8 cellular contexts compared by ENCODE assay signal in genomic region chr19:14555918-14556661, GRCh38. TPM values are rescaled to one million over a fixed set of nuclear protein-coding genes. Genes with fewer than 3 reads are reported as not detected.
A peak's percentile ranks its signal among the peaks of the same experiment; 100 is the strongest.
DNase-seq lines count a peak whose midpoint lies in the region; ATAC-seq and TF ChIP-seq lines count a peak whose summit lies in the region.

No MANE protein-coding gene starts in this region.

- no peaks in the 10 kb centered on the region for H3K27me3 ChIP-seq in SK-N-SH (ENCODE audit: insufficient read depth)
- H3K27me3 ChIP-seq in esophagus (ENCODE audit: control insufficient read depth in 1 of 2, insufficient read depth in 2 of 2, low read length in 2 of 2), result no peaks in the 10 kb centered on the region

- H3K27ac ChIP-seq in SK-N-SH (ENCODE audit: low read depth in 2 of 2, low read length in 1 of 2), result no peak overlapping the region
- H3K27ac ChIP-seq in esophagus (ENCODE audit: low read depth in 2 of 2, low read length in 1 of 2), result peak overlapping the region; percentile 81 to 89

- peak; percentile 30 for DNase-seq in activated T-cell treated with anti-CD3 and anti-CD28 coated beads for 48 hours (ENCODE audit: low read depth)
- DNase-seq in activated T-cell treated with anti-CD3 and anti-CD28 coated beads, Interleukin-2, amount 50 U/mL, for 1 hour, result no peak
- no peak for DNase-seq in SK-N-SH
- no peak for DNase-seq in stimulated activated naive B cell treated with anti-CD40 and anti-IgM and Interleukin-4, amounts not matched to agents 10 μg/mL and 1 μg/mL and 100 μg/mL, for 72 hours
- no peak for DNase-seq in COLO668 (lab: John Stamatoyannopoulos, UW; ENCODE audit: unreplicated experiment)
- no peak for DNase-seq in NCI-H1930 (lab: John Stamatoyannopoulos, UW)

- H3K27ac Mint-ChIP-seq in stimulated activated naive B cell treated with anti-CD40 and anti-IgM and Interleukin-4, amounts not matched to agents 10 μg/mL and 1 μg/mL and 100 μg/mL, for 72 hours, result no peak overlapping the region

- H3K9me3 ChIP-seq in SK-N-SH (no peaks in the 10 kb centered on the region), esophagus (ENCODE audit: control insufficient read depth in 2 of 2, insufficient read depth in 1 of 2, low read depth in 1 of 2, low read length in 1 of 2) (no peaks in the 10 kb centered on the region)

- no peaks in the 10 kb centered on the region for H3K9me2 ChIP-seq in SK-N-SH

- no peaks in the 10 kb centered on the region for H3K9me3 Mint-ChIP-seq in stimulated activated naive B cell treated with anti-CD40 and anti-IgM and Interleukin-4, amounts not matched to agents 10 μg/mL and 1 μg/mL and 100 μg/mL, for 72 hours

- POLR2A ChIA-PET in SK-N-SH (lab: Yijun Ruan, JAX), result interaction anchor here (1.2 kb wide), 2 partner anchors 37 to 38 kb away, joined by 3 to 4 read pairs; partner anchors contain the start of gene DNAJB1

- no peaks in the 10 kb centered on the region for H3F3A ChIP-seq in SK-N-SH (replicated peaks; ENCODE audit: insufficient read depth)

- H3K36me3 ChIP-seq in SK-N-SH (replicated peaks in 1 of 2; ENCODE audit: control insufficient read depth in 1 of 2, insufficient read depth in 2 of 2, low read length in 1 of 2) (no peaks in the 10 kb centered on the region), esophagus (ENCODE audit: control insufficient read depth in 2 of 2, insufficient read depth in 2 of 2, low read length in 1 of 2) (peaks cover 0 to 10% of the 10 kb centered on the region in 2 donors)

- H3K36me3 Mint-ChIP-seq in stimulated activated naive B cell treated with anti-CD40 and anti-IgM and Interleukin-4, amounts not matched to agents 10 μg/mL and 1 μg/mL and 100 μg/mL, for 72 hours, result peaks cover 5 to 16% of the 10 kb centered on the region in 2 donors

- no peaks in the 10 kb centered on the region for H3K27me3 Mint-ChIP-seq in stimulated activated naive B cell treated with anti-CD40 and anti-IgM and Interleukin-4, amounts not matched to agents 10 μg/mL and 1 μg/mL and 100 μg/mL, for 72 hours

- H3K4me1 Mint-ChIP-seq in stimulated activated naive B cell treated with anti-CD40 and anti-IgM and Interleukin-4, amounts not matched to agents 10 μg/mL and 1 μg/mL and 100 μg/mL, for 72 hours, result peaks cover 30 to 62% of the 10 kb centered on the region in 2 donors

- H3K79me2 ChIP-seq in SK-N-SH (ENCODE audit: insufficient read depth), result peaks cover 15% of the 10 kb centered on the region

- CTCF ChIA-PET in SK-N-SH (lab: Yijun Ruan, JAX), result interaction anchor here (0.7 to 4.0 kb wide), 16 partner anchors 9 to 160 kb away, joined by 3 to 60 read pairs (median 6); partner anchors contain the start of genes DNAJB1, NDUFB7, TECR and ZNF333

- TF ChIP-seq EP300 in SK-N-SH (IDR thresholded peaks at IDR 0.05; ENCODE audit: borderline replicate concordance in 1 of 2, low read depth in 1 of 2, low read length in 1 of 2), result no peak

- H2AFZ ChIP-seq in SK-N-SH (ENCODE audit: low read depth), result no peak overlapping the region

- peak overlapping the region in 1 of 2 donors; percentile 61 for H3K4me3 Mint-ChIP-seq in stimulated activated naive B cell treated with anti-CD40 and anti-IgM and Interleukin-4, amounts not matched to agents 10 μg/mL and 1 μg/mL and 100 μg/mL, for 72 hours

- H3K4me2 ChIP-seq in SK-N-SH, result peak overlapping the region; percentile 48; the same call in 1 of the 2 replicates

- H3K4me3 ChIP-seq in SK-N-SH (ENCODE audit: low read depth in 2 of 2, low read length in 1 of 2) (peak overlapping the region in 1 of 2 experiments; percentile 42; a peak in 1 of 4 replicates), esophagus (ENCODE audit: low read depth in 1 of 2, low read length in 2 of 2) (no peak overlapping the region)

- no peak overlapping the region for H3K9ac ChIP-seq in SK-N-SH

- TF ChIP-seq CTCF in SK-N-SH (IDR thresholded peaks at IDR 0.05), result no peak

- H4K20me1 ChIP-seq in SK-N-SH (ENCODE audit: insufficient read depth), result no peaks in the 10 kb centered on the region; the same call in 1 of the 2 replicates

- H3K4me1 ChIP-seq in SK-N-SH (ENCODE audit: control insufficient read depth in 1 of 2, insufficient read depth in 2 of 2, low read depth in 1 of 2, low read length in 1 of 2) (peaks cover 0 to 17% of the 10 kb centered on the region in 2 experiments; a peak in 1 of 4 replicates), esophagus (ENCODE audit: control insufficient read depth in 2 of 2, insufficient read depth in 2 of 2, low read length in 1 of 2) (peaks cover 11 to 53% of the 10 kb centered on the region in 2 donors)

- WGBS in SK-N-SH (ENCODE audit: low lambda C conversion rate), result 89% methylated on average over 12 of the region's 12 CpGs
- WGBS in esophagus, 2 donors, result 62 to 73% methylated on average over 12 of the region's 12 CpGs

- no peak for TF ChIP-seq RAD21 in SK-N-SH (IDR thresholded peaks at IDR 0.05; ENCODE audit: low read length)

- peak; percentile 8 to 17 for ATAC-seq in stimulated activated naive B cell treated with anti-CD40 and anti-IgM and Interleukin-4, amounts not matched to agents 10 μg/mL and 1 μg/mL and 100 μg/mL, for 72 hours (replicated peaks)
- no peak for ATAC-seq in HG02840 (IDR thresholded peaks at IDR 0.05; ENCODE audit: low FRiP score, unreplicated experiment)

TF ChIP-seq in SK-N-SH, 30 proteins besides CTCF, POLR2A, EP300 and RAD21:
- no peak for TF ChIP-seq SMC3 (IDR thresholded peaks at IDR 0.05; ENCODE audit: low read depth, low read length)
- no peak for TF ChIP-seq RCOR1 (IDR thresholded peaks at IDR 0.05; ENCODE audit: low read length)
- TF ChIP-seq NRF1 (IDR thresholded peaks at IDR 0.05; ENCODE audit: low read depth, low read length), result no peak
- TF ChIP-seq FOXM1 (IDR thresholded peaks at IDR 0.05; ENCODE audit: low read depth), result no peak
- TF ChIP-seq, protein P1, sequence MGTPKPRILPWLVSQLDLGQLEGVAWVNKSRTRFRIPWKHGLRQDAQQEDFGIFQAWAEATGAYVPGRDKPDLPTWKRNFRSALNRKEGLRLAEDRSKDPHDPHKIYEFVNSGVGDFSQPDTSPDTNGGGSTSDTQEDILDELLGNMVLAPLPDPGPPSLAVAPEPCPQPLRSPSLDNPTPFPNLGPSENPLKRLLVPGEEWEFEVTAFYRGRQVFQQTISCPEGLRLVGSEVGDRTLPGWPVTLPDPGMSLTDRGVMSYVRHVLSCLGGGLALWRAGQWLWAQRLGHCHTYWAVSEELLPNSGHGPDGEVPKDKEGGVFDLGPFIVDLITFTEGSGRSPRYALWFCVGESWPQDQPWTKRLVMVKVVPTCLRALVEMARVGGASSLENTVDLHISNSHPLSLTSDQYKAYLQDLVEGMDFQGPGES (IDR thresholded peaks at IDR 0.05; ENCODE audit: low read depth, low read length), result no peak
- no peak for TF ChIP-seq MXI1 (IDR thresholded peaks at IDR 0.05; ENCODE audit: low read depth, low read length)
- TF ChIP-seq GABPA (IDR thresholded peaks at IDR 0.05; ENCODE audit: low read depth), result no peak
- TF ChIP-seq USF1 (IDR thresholded peaks at IDR 0.05; ENCODE audit: borderline replicate concordance, low read depth), result no peak
TF ChIP-seq in SK-N-SH: peak in this region for 0.

RNA-seq across cellular contexts. Expression of gene NDUFB7, which starts 15.8 kb away (rescaled TPM):
- 458 and 465 TPM in 2 replicates for polyA plus RNA-seq in SK-N-SH (2012; rRNA removed)
- 199 and 306 TPM in 2 replicates for polyA plus RNA-seq in SK-N-SH (2012; cell fraction: cytosol; rRNA removed)
- polyA plus RNA-seq in SK-N-SH (2012; cell fraction: nucleus; rRNA removed), result 166 and 323 TPM in 2 replicates
- polyA plus RNA-seq in esophagus, result 100 to 1,000 TPM; 471 to 517 TPM

RNA-seq across cellular contexts. Expression of gene TECR, which starts 26.7 kb away (rescaled TPM):
- polyA plus RNA-seq in SK-N-SH (2012; rRNA removed) (87.9 and 110 TPM in 2 replicates), esophagus (100 to 1,000 TPM; 362 to 444 TPM)
- 32.4 and 57.6 TPM in 2 replicates for polyA plus RNA-seq in SK-N-SH (2012; cell fraction: cytosol; rRNA removed)
- polyA plus RNA-seq in SK-N-SH (2012; cell fraction: nucleus; rRNA removed), result 142 and 144 TPM in 2 replicates

RNA-seq across cellular contexts. Expression of gene CLEC17A, which starts 26.8 kb away (rescaled TPM):
- polyA plus RNA-seq in SK-N-SH (2012; rRNA removed), result 0.05 TPM in 1 of 2 replicates, not detected in the other
- polyA plus RNA-seq in SK-N-SH (2012; cell fraction: cytosol; rRNA removed), result 0.01 TPM in 1 of 2 replicates, not detected in the other
- polyA plus RNA-seq in SK-N-SH (2012; cell fraction: nucleus; rRNA removed), result 0.15 and 0.19 TPM in 2 replicates
- polyA plus RNA-seq in esophagus, result under 1 TPM; 0.01 to 0.08 TPM

RNA-seq across cellular contexts. Expression of gene DNAJB1, which starts 37.9 kb away (rescaled TPM):
- polyA plus RNA-seq in SK-N-SH (2012; rRNA removed), result 95.7 and 103 TPM in 2 replicates
- 95.9 and 110 TPM in 2 replicates for polyA plus RNA-seq in SK-N-SH (2012; cell fraction: cytosol; rRNA removed)
- polyA plus RNA-seq in SK-N-SH (2012; cell fraction: nucleus; rRNA removed), result 65.8 and 66.3 TPM in 2 replicates
- polyA plus RNA-seq in esophagus, result 100 to 1,000 TPM; 249 to 309 TPM

Comparison
In these comparisons a context has a peak if more than half of its experiments do, and no peak if none do; other contexts are left out.
1. H3K27ac ChIP-seq: peak in esophagus (2 of 2); none in SK-N-SH (0 of 2).